10 cellular contexts compared by ENCODE assay signal in genomic region chr6:149922091-149922490, GRCh38. TPM values are rescaled to one million over a fixed set of nuclear protein-coding genes. Genes with fewer than 3 reads are reported as not detected.
A peak's percentile ranks its signal among the peaks of the same experiment; 100 is the strongest.
DNase-seq lines count a peak whose midpoint lies in the region; ATAC-seq, FAIRE-seq and TF ChIP-seq lines count a peak whose summit lies in the region.
"Not testable (repeated sequence)": the region's sequence is repeated elsewhere in the genome, so short reads cannot be mapped to it uniquely, and the experiment has no call there.
"Had no signal": no experiment of that assay in that cellular context is flagged by ENCODE, and none has a peak within 500 bp of the region (broad histone marks: within the 10 kb centered on the region; RNA-seq: fewer than 3 reads in every experiment).

No MANE protein-coding gene starts in this region.

- H3K18ac ChIP-seq in H1 (ENCODE audit: extremely low read depth, low read length) = not testable (repeated sequence)

- H3K23me2 ChIP-seq in H1 (ENCODE audit: low read depth, low read length) = peaks cover 12% of the 10 kb centered on the region; the same call in 1 of the 2 replicates

- not testable (repeated sequence) for H3F3A ChIP-seq in PC-9 (ENCODE audit: insufficient read depth, low read depth)

- H2BK20ac ChIP-seq in H1 (ENCODE audit: low read length) = not testable (repeated sequence)

- peak overlapping the region; percentile 86 for H3K4me2 ChIP-seq in PC-9
- peak overlapping the region; percentile 88 to 91 for H3K4me2 ChIP-seq in H1 (ENCODE audit: insufficient read depth in 1 of 2, low read depth in 2 of 2, low read length in 2 of 2)

- H3K4me1 Mint-ChIP-seq in activated T-cell treated with anti-CD3 and anti-CD28 coated beads, Interleukin-2, amount 50 U/mL, for 72 hours (ENCODE audit: low read depth) = peaks cover 34% of the 10 kb centered on the region
- H3K4me1 Mint-ChIP-seq in memory B cell = peaks cover 18% of the 10 kb centered on the region
- H3K4me1 Mint-ChIP-seq in stimulated activated effector memory CD8-positive, alpha-beta T cell treated with anti-CD3 and anti-CD28 coated beads, Interleukin-12 subunit alpha, Interleukin-12 subunit beta, amount 100 ng/mL, for 72 hours = peaks cover 36% of the 10 kb centered on the region

- H2AFZ ChIP-seq in PC-9; H1 (ENCODE audit: low read length): not testable (repeated sequence)

- CTCF ChIA-PET in BJ (lab: Yijun Ruan, JAX) (interaction anchor here (0.6 to 1.7 kb wide), 4 partner anchors 81 to 199 kb away, joined by 3 to 5 read pairs (median 4); no protein-coding TSS in a partner anchor), PC-9 (lab: Charles Lee) (interaction anchor here (0.6 kb wide), 1 partner anchor 199 kb away, joined by 4 read pairs; no protein-coding TSS in a partner anchor), H1 (lab: Charles Lee; ENCODE audit: partially characterized antibody) (interaction anchor here (0.8 to 2.1 kb wide), 5 partner anchors 16 to 197 kb away, joined by 3 to 6 read pairs (median 4); no protein-coding TSS in a partner anchor)

- not testable (repeated sequence) for H2BK120ac ChIP-seq in H1 (replicated peaks; ENCODE audit: low read depth, low read length)

- H3K79me1 ChIP-seq in H1 (ENCODE audit: low read depth, low read length) = not testable (repeated sequence)

- not testable (repeated sequence) for H3K36me3 Mint-ChIP-seq in activated T-cell treated with anti-CD3 and anti-CD28 coated beads, Interleukin-2, amount 50 U/mL, for 72 hours (ENCODE audit: insufficient read depth in 2 of 2); memory B cell; stimulated activated effector memory CD8-positive, alpha-beta T cell treated with anti-CD3 and anti-CD28 coated beads, Interleukin-12 subunit alpha, Interleukin-12 subunit beta, amount 100 ng/mL, for 72 hours

- H3K9me3 Mint-ChIP-seq in activated T-cell treated with anti-CD3 and anti-CD28 coated beads, Interleukin-2, amount 50 U/mL, for 72 hours; memory B cell; stimulated activated effector memory CD8-positive, alpha-beta T cell treated with anti-CD3 and anti-CD28 coated beads, Interleukin-12 subunit alpha, Interleukin-12 subunit beta, amount 100 ng/mL, for 72 hours: not testable (repeated sequence)

- not testable (repeated sequence) for H2BK5ac ChIP-seq in H1 (ENCODE audit: low read depth, low read length)

- not testable (repeated sequence) for H3K9me3 ChIP-seq in PC-9 (ENCODE audit: insufficient read depth, low read depth); H1 (ENCODE audit: insufficient read depth in 2 of 2, low read depth in 1 of 2, low read length in 1 of 2)

- TF ChIP-seq POLR2A in H1 (IDR thresholded peaks at IDR 0.05; ENCODE audit: control extremely low read depth in 1 of 2, low read depth in 2 of 2, low read length in 2 of 2) = not testable (repeated sequence)

- H3K4ac ChIP-seq in H1 (replicated peaks; ENCODE audit: insufficient read length, low read depth, low read length) = not testable (repeated sequence)

- not testable (repeated sequence) for H3K14ac ChIP-seq in H1 (ENCODE audit: insufficient read length)

- H3K27ac Mint-ChIP-seq in activated T-cell treated with anti-CD3 and anti-CD28 coated beads, Interleukin-2, amount 50 U/mL, for 72 hours; memory B cell; stimulated activated effector memory CD8-positive, alpha-beta T cell treated with anti-CD3 and anti-CD28 coated beads, Interleukin-12 subunit alpha, Interleukin-12 subunit beta, amount 100 ng/mL, for 72 hours: not testable (repeated sequence)

- not testable (repeated sequence) for DNase-seq in BJ (ENCODE audit: low read depth); PC-9; activated T-cell treated with anti-CD3 and anti-CD28 coated beads, Interleukin-2, amount 50 U/mL, for 72 hours; H1 (ENCODE audit: low read depth in 1 of 2, low spot score in 2 of 2); memory B cell (ENCODE audit: low spot score in 2 of 2); stimulated activated effector memory CD8-positive, alpha-beta T cell treated with anti-CD3 and anti-CD28 coated beads, Interleukin-12 subunit alpha, Interleukin-12 subunit beta, amount 100 ng/mL, for 72 hours (ENCODE audit: low spot score in 2 of 2)

- peaks cover 82% of the 10 kb centered on the region for H3K27me3 Mint-ChIP-seq in activated T-cell treated with anti-CD3 and anti-CD28 coated beads, Interleukin-2, amount 50 U/mL, for 72 hours (ENCODE audit: low read depth)
- peaks cover 40% of the 10 kb centered on the region for H3K27me3 Mint-ChIP-seq in memory B cell

- POLR2A ChIA-PET in BJ (lab: Charles Lee) = interaction anchor here (0.6 kb wide), 2 partner anchors 25 to 248 kb away, joined by 3 to 4 read pairs; no protein-coding TSS in a partner anchor
- POLR2A ChIA-PET in PC-9 (lab: Charles Lee; ENCODE audit: unreplicated experiment) = interaction anchor here (0.6 kb wide), 1 partner anchor 81 kb away, joined by 3 read pairs; no protein-coding TSS in a partner anchor
- POLR2A ChIA-PET in H1 (lab: Charles Lee; ENCODE audit: partially characterized antibody) = interaction anchor here (1.1 kb wide), 1 partner anchor 59 kb away, joined by 3 read pairs; no protein-coding TSS in a partner anchor

- H3K4me3 ChIP-seq in BJ (ENCODE audit: low read depth, low read length) = peak overlapping the region; percentile 63
- H3K4me3 ChIP-seq in PC-9 = peak overlapping the region; percentile 64; the same call in 1 of the 2 replicates
- H3K4me3 ChIP-seq in H1 (ENCODE audit: extremely low read depth in 1 of 4, insufficient read depth in 2 of 4, low read depth in 3 of 4, low read length in 4 of 4) = peak overlapping the region; percentile 56 to 70 (median 65); a peak in 5 of 8 replicates

- not testable (repeated sequence) for BruUV-seq in PC-9 (replicated peaks; lab: Mats Ljungman, UMichigan)

- H2BK15ac ChIP-seq in H1 (ENCODE audit: low read length) = not testable (repeated sequence)

- not testable (repeated sequence) for FAIRE-seq in H1 (lab: Jason Lieb, UNC)

- ATAC-seq in activated T-cell treated with anti-CD3 and anti-CD28 coated beads, Interleukin-2, amount 50 U/mL, for 72 hours (replicated peaks in 1 of 2); memory B cell (ENCODE audit: low read depth); stimulated activated effector memory CD8-positive, alpha-beta T cell treated with anti-CD3 and anti-CD28 coated beads, Interleukin-12 subunit alpha, Interleukin-12 subunit beta, amount 100 ng/mL, for 72 hours: not testable (repeated sequence)

- H4K8ac ChIP-seq in H1 (ENCODE audit: extremely low read depth, insufficient read depth, low read length) = not testable (repeated sequence)

- WGBS in H1 (ENCODE audit: extremely low coverage in 1 of 2, insufficient coverage in 1 of 2, insufficient read length in 1 of 2, insufficient replicate concordance in 2 of 2, low coverage in 1 of 2, low lambda C conversion rate in 2 of 2, missing lambda C conversion rate in 1 of 2), 2 experiments = 16% methylated on average over 5 of the region's 5 CpGs; no CpG with 5 or more reads in 1 of the 2 experiments

- H2BK12ac ChIP-seq in H1 (ENCODE audit: low read depth, low read length) = not testable (repeated sequence)

- H3K27me3 ChIP-seq in BJ (ENCODE audit: control insufficient read depth, insufficient read depth, low read length); PC-9 (ENCODE audit: insufficient read depth, low read depth): not testable (repeated sequence)
- peaks cover 39 to 64% (median 57%) of the 10 kb centered on the region in 4 experiments for H3K27me3 ChIP-seq in H1 (replicated peaks in 1 of 4; ENCODE audit: control insufficient read depth in 3 of 4, extremely low read depth in 1 of 4, insufficient read depth in 3 of 4, low read length in 3 of 4)

- H4K20me1 ChIP-seq in PC-9 (ENCODE audit: insufficient read depth); H1 (replicated peaks in 1 of 2; ENCODE audit: control insufficient read depth in 1 of 2, insufficient read depth in 2 of 2, low read length in 2 of 2): not testable (repeated sequence)

- not testable (repeated sequence) for H4K5ac ChIP-seq in H1 (ENCODE audit: insufficient read length, low read depth, low read length)

- not testable (repeated sequence) for H3K27ac ChIP-seq in PC-9; H1 (ENCODE audit: low read depth, low read length)

- not testable (repeated sequence) for H3K36me3 ChIP-seq in BJ (ENCODE audit: control insufficient read depth, insufficient read depth, low read length); PC-9 (ENCODE audit: low read depth); H1 (ENCODE audit: control insufficient read depth in 2 of 4, insufficient read depth in 4 of 4, low read length in 3 of 4)

- not testable (repeated sequence) for H3K9ac ChIP-seq in H1 (replicated peaks in 1 of 4; ENCODE audit: extremely low read depth in 1 of 4, low read depth in 3 of 4, low read length in 3 of 4)

- H3K56ac ChIP-seq in H1 (replicated peaks; ENCODE audit: insufficient read length, low read depth, low read length) = not testable (repeated sequence)

- H3K4me3 Mint-ChIP-seq in activated T-cell treated with anti-CD3 and anti-CD28 coated beads, Interleukin-2, amount 50 U/mL, for 72 hours = peak overlapping the region; percentile 69 to 86
- peak overlapping the region; percentile 17 for H3K4me3 Mint-ChIP-seq in memory B cell
- H3K4me3 Mint-ChIP-seq in stimulated activated effector memory CD8-positive, alpha-beta T cell treated with anti-CD3 and anti-CD28 coated beads, Interleukin-12 subunit alpha, Interleukin-12 subunit beta, amount 100 ng/mL, for 72 hours = peak overlapping the region; percentile 82

- TF ChIP-seq EP300 in H1 (IDR thresholded peaks at IDR 0.05; ENCODE audit: borderline replicate concordance in 1 of 2, low read depth in 2 of 2, low read length in 2 of 2) = not testable (repeated sequence)

- not testable (repeated sequence) for TF ChIP-seq RAD21 in H1 (IDR thresholded peaks at IDR 0.05 in 1 of 2, conservative IDR thresholded peaks at IDR 0.05 in 1 of 2; ENCODE audit: low read depth in 2 of 2, low read length in 2 of 2)

- H4K91ac ChIP-seq in H1 (replicated peaks; ENCODE audit: insufficient read length, low read length) = not testable (repeated sequence)

- not testable (repeated sequence) for TF ChIP-seq CTCF in BJ (IDR thresholded peaks at IDR 0.05; ENCODE audit: insufficient read depth, low read depth, low read length); PC-9 (conservative IDR thresholded peaks at IDR 0.05); H1 (IDR thresholded peaks at IDR 0.05; ENCODE audit: control extremely low read depth in 1 of 3, insufficient read depth in 1 of 3, low read depth in 1 of 3, low read length in 3 of 3)

- H3K79me2 ChIP-seq in PC-9 (ENCODE audit: low read depth); H1 (ENCODE audit: control insufficient read depth in 1 of 2, insufficient read depth in 2 of 2, low read length in 2 of 2): not testable (repeated sequence)

- not testable (repeated sequence) for H2AK5ac ChIP-seq in H1 (ENCODE audit: low read depth, low read length)

- H3K9me2 ChIP-seq in PC-9 (ENCODE audit: insufficient read depth) = not testable (repeated sequence)

- not testable (repeated sequence) for H3K4me1 ChIP-seq in PC-9 (replicated peaks; ENCODE audit: insufficient read depth); H1 (replicated peaks in 1 of 4; ENCODE audit: control insufficient read depth in 3 of 4, insufficient read depth in 4 of 4, low read length in 3 of 4)

- intact Hi-C loops in PC-9 (cut with micrococcal nuclease; ENCODE audit: unreplicated experiment) = loop anchor here (2.0 to 5.0 kb wide), 2 partner anchors 57 to 355 kb away; partner anchors contain the start of genes GINM1 and LRP11

- H3K23ac ChIP-seq in H1 (ENCODE audit: insufficient read length) = not testable (repeated sequence)

RNA-seq across cellular contexts. Expression of gene RAET1G, which starts 0.8 kb away (rescaled TPM):
- polyA plus RNA-seq in BJ (2011; rRNA removed) (0.77 and 1.1 TPM in 2 replicates), H1 (2011; rRNA removed) (0.08 and 0.16 TPM in 2 replicates)
- polyA minus RNA-seq in BJ (2011; rRNA and poly(A)+ RNA removed) = 0.38 TPM in 1 of 2 replicates, not detected in the other
- total RNA-seq in PC-9 (2021) = 0.88 TPM in 1 of 2 replicates, not detected in the other
- total RNA-seq in activated T-cell treated with anti-CD3 and anti-CD28 coated beads, Interleukin-2, amount 50 U/mL, for 72 hours = not detected
- not detected in 2 replicates for total RNA-seq in H1 (2021; fragmentation: NEBNext Ultra II Directional; extraction: Animal tissue kit (Norgen Biotek cat#: 25700))
- not detected for polyA plus RNA-seq in H1 (2011; cell fraction: cytosol; rRNA removed)
- not detected for polyA plus RNA-seq in H1 (2011; cell fraction: nucleus; rRNA removed)
- 0.23 to 0.31 TPM in 2 of 4 replicates, not detected in the others for polyA plus RNA-seq in H1 (2012, experiment 1 of 2)
- not detected for polyA plus RNA-seq in H1 (2012, experiment 2 of 2)
- polyA plus RNA-seq in H1 (2013, experiment 1 of 2) = 0.08 TPM
- polyA plus RNA-seq in H1 (2013, experiment 2 of 2) = 0.09 TPM
- polyA minus RNA-seq in H1 (2011; rRNA and poly(A)+ RNA removed) = not detected in 2 replicates
- polyA minus RNA-seq in H1 (2011; cell fraction: cytosol; rRNA and poly(A)+ RNA removed) = not detected
- polyA minus RNA-seq in H1 (2011; cell fraction: nucleus; rRNA and poly(A)+ RNA removed) = not detected
- total RNA-seq: dermis blood vessel endothelial cell, liver, occipital lobe, skeletal muscle tissue had no signal
- polyA plus RNA-seq: liver had no signal

RNA-seq across cellular contexts. Expression of gene ULBP2, which starts 19.7 kb away (rescaled TPM):
- polyA plus RNA-seq in BJ (2011; rRNA removed) (15.1 and 22.8 TPM in 2 replicates), H1 (2011; rRNA removed) (0.05 TPM in 1 of 2 replicates, not detected in the other)
- 3.4 and 8.3 TPM in 2 replicates for polyA minus RNA-seq in BJ (2011; rRNA and poly(A)+ RNA removed)
- 2.9 and 4.4 TPM in 2 replicates for total RNA-seq in PC-9 (2021)
- 1 to 10 TPM in 1 of 2 donors, under 1 TPM in 1; 1.00 to 1.5 TPM for total RNA-seq in activated T-cell treated with anti-CD3 and anti-CD28 coated beads, Interleukin-2, amount 50 U/mL, for 72 hours
- total RNA-seq in H1 (2021; fragmentation: NEBNext Ultra II Directional; extraction: Animal tissue kit (Norgen Biotek cat#: 25700)) = not detected in 2 replicates
- not detected for polyA plus RNA-seq in H1 (2011; cell fraction: cytosol; rRNA removed)
- polyA plus RNA-seq in H1 (2011; cell fraction: nucleus; rRNA removed) = not detected
- not detected in 4 replicates for polyA plus RNA-seq in H1 (2012, experiment 1 of 2)
- not detected for polyA plus RNA-seq in H1 (2012, experiment 2 of 2)
- polyA plus RNA-seq in H1 (2013, experiment 1 of 2) = 0.04 TPM
- 0.04 TPM for polyA plus RNA-seq in H1 (2013, experiment 2 of 2)
- not detected in 2 replicates for polyA minus RNA-seq in H1 (2011; rRNA and poly(A)+ RNA removed)
- polyA minus RNA-seq in H1 (2011; cell fraction: cytosol; rRNA and poly(A)+ RNA removed) = not detected
- polyA minus RNA-seq in H1 (2011; cell fraction: nucleus; rRNA and poly(A)+ RNA removed) = not detected
- total RNA-seq: skeletal muscle tissue had no signal

RNA-seq across cellular contexts. Expression of gene RAET1E, which starts 24.2 kb away (rescaled TPM):
- polyA plus RNA-seq in BJ (2011; rRNA removed) = 0.22 and 0.31 TPM in 2 replicates
- not detected in 2 replicates for polyA minus RNA-seq in BJ (2011; rRNA and poly(A)+ RNA removed)
- total RNA-seq in PC-9 (2021) = 0.20 TPM in 1 of 2 replicates, not detected in the other
- total RNA-seq in activated T-cell treated with anti-CD3 and anti-CD28 coated beads, Interleukin-2, amount 50 U/mL, for 72 hours = not detected
- not detected in 2 replicates for total RNA-seq in H1 (2021; fragmentation: NEBNext Ultra II Directional; extraction: Animal tissue kit (Norgen Biotek cat#: 25700))
- polyA plus RNA-seq in H1 (2011; rRNA removed) = not detected in 2 replicates
- not detected for polyA plus RNA-seq in H1 (2011; cell fraction: cytosol; rRNA removed)
- polyA plus RNA-seq in H1 (2011; cell fraction: nucleus; rRNA removed) = not detected
- not detected in 4 replicates for polyA plus RNA-seq in H1 (2012, experiment 1 of 2)
- polyA plus RNA-seq in H1 (2012, experiment 2 of 2) = not detected
- polyA plus RNA-seq in H1 (2013, experiment 1 of 2) = not detected
- not detected for polyA plus RNA-seq in H1 (2013, experiment 2 of 2)
- polyA minus RNA-seq in H1 (2011; rRNA and poly(A)+ RNA removed) = not detected in 2 replicates
- polyA minus RNA-seq in H1 (2011; cell fraction: cytosol; rRNA and poly(A)+ RNA removed) = not detected
- polyA minus RNA-seq in H1 (2011; cell fraction: nucleus; rRNA and poly(A)+ RNA removed) = not detected
- total RNA-seq: dermis blood vessel endothelial cell, liver, occipital lobe had no signal
- polyA plus RNA-seq: liver had no signal

RNA-seq across cellular contexts. Expression of gene ULBP1, which starts 41.7 kb away (rescaled TPM):
- 2.6 TPM in 2 replicates for polyA plus RNA-seq in BJ (2011; rRNA removed)
- 0.43 and 0.93 TPM in 2 replicates for polyA minus RNA-seq in BJ (2011; rRNA and poly(A)+ RNA removed)
- 2.8 and 3.3 TPM in 2 replicates for total RNA-seq in PC-9 (2021)
- 10 to 100 TPM in 1 of 2 donors, 1 to 10 TPM in 1; 9.4 to 12.4 TPM for total RNA-seq in activated T-cell treated with anti-CD3 and anti-CD28 coated beads, Interleukin-2, amount 50 U/mL, for 72 hours
- 0.42 and 0.60 TPM in 2 replicates for total RNA-seq in H1 (2021; fragmentation: NEBNext Ultra II Directional; extraction: Animal tissue kit (Norgen Biotek cat#: 25700))
- 0.32 and 0.42 TPM in 2 replicates for polyA plus RNA-seq in H1 (2011; rRNA removed)
- polyA plus RNA-seq in H1 (2011; cell fraction: cytosol; rRNA removed) = 0.52 TPM
- 1.1 TPM for polyA plus RNA-seq in H1 (2011; cell fraction: nucleus; rRNA removed)
- 0.43 to 0.70 TPM (median 0.55 TPM) in 4 replicates for polyA plus RNA-seq in H1 (2012, experiment 1 of 2)
- 0.04 TPM for polyA plus RNA-seq in H1 (2012, experiment 2 of 2)
- polyA plus RNA-seq in H1 (2013, experiment 1 of 2) = 1.1 TPM
- 0.92 TPM for polyA plus RNA-seq in H1 (2013, experiment 2 of 2)
- polyA minus RNA-seq in H1 (2011; rRNA and poly(A)+ RNA removed) = 0.24 and 0.60 TPM in 2 replicates
- 0.59 TPM for polyA minus RNA-seq in H1 (2011; cell fraction: cytosol; rRNA and poly(A)+ RNA removed)
- 1.2 TPM for polyA minus RNA-seq in H1 (2011; cell fraction: nucleus; rRNA and poly(A)+ RNA removed)
- total RNA-seq: skeletal muscle tissue had no signal

RNA-seq across cellular contexts. Expression of gene LRP11, which starts 57.9 kb away (rescaled TPM):
- 26.3 and 32.6 TPM in 2 replicates for polyA plus RNA-seq in BJ (2011; rRNA removed)
- 31.0 and 46.7 TPM in 2 replicates for polyA minus RNA-seq in BJ (2011; rRNA and poly(A)+ RNA removed)
- total RNA-seq in PC-9 (2021) = 33.8 and 38.6 TPM in 2 replicates
- total RNA-seq in activated T-cell treated with anti-CD3 and anti-CD28 coated beads, Interleukin-2, amount 50 U/mL, for 72 hours = 10 to 100 TPM in 1 of 2 donors, 1 to 10 TPM in 1; 6.0 to 10.6 TPM
- total RNA-seq in H1 (2021; fragmentation: NEBNext Ultra II Directional; extraction: Animal tissue kit (Norgen Biotek cat#: 25700)) = 20.0 TPM in 2 replicates
- polyA plus RNA-seq in H1 (2011; rRNA removed) = 10.8 and 11.0 TPM in 2 replicates
- 12.8 TPM for polyA plus RNA-seq in H1 (2011; cell fraction: cytosol; rRNA removed)
- 12.1 TPM for polyA plus RNA-seq in H1 (2011; cell fraction: nucleus; rRNA removed)
- 10.4 to 13.8 TPM (median 11.3 TPM) in 4 replicates for polyA plus RNA-seq in H1 (2012, experiment 1 of 2)
- polyA plus RNA-seq in H1 (2012, experiment 2 of 2) = 2.4 TPM
- 13.3 TPM for polyA plus RNA-seq in H1 (2013, experiment 1 of 2)
- 15.4 TPM for polyA plus RNA-seq in H1 (2013, experiment 2 of 2)
- 21.4 and 22.7 TPM in 2 replicates for polyA minus RNA-seq in H1 (2011; rRNA and poly(A)+ RNA removed)
- polyA minus RNA-seq in H1 (2011; cell fraction: cytosol; rRNA and poly(A)+ RNA removed) = 13.1 TPM
- polyA minus RNA-seq in H1 (2011; cell fraction: nucleus; rRNA and poly(A)+ RNA removed) = 11.2 TPM

Comparison
In these comparisons a context has a peak if more than half of its experiments do, and no peak if none do; other contexts are left out.
1. H3K4me3 Mint-ChIP-seq: peak in every context shown above with its lines; median percentile 82 in stimulated activated effector memory CD8-positive, alpha-beta T cell treated with anti-CD3 and anti-CD28 coated beads, Interleukin-12 subunit alpha, Interleukin-12 subunit beta, amount 100 ng/mL, for 72 hours; 78 in activated T-cell treated with anti-CD3 and anti-CD28 coated beads, Interleukin-2, amount 50 U/mL, for 72 hours; 17 in memory B cell.